Comparison of ENCODE assay signal across 2 cellular contexts in genomic region chr19:20197747-20198146, GRCh38.
TF ChIP-seq lines count a peak whose summit lies in the region.

No MANE protein-coding gene starts in this region.

TF ChIP-seq in HEK293, 187 proteins besides CTCF, POLR2A, EP300 and RAD21:
- TF ChIP-seq ZNF280D (tag by site-specific recombination; IDR thresholded peaks at IDR 0.05) (no peak), ZNF221 (tag by site-specific recombination; IDR thresholded peaks at IDR 0.05; ENCODE audit: borderline replicate concordance) (no peak), ELK4 (IDR thresholded peaks at IDR 0.05; ENCODE audit: borderline replicate concordance, low read depth, low read length) (no peak), ZNF510 (tag by site-specific recombination; IDR thresholded peaks at IDR 0.05; ENCODE audit: insufficient replicate concordance) (no peak), ZNF23 (tag by site-specific recombination; IDR thresholded peaks at IDR 0.05; ENCODE audit: borderline replicate concordance) (no peak), ZNF280C (tag by site-specific recombination; IDR thresholded peaks at IDR 0.05) (no peak), SETDB1 (IDR thresholded peaks at IDR 0.05; ENCODE audit: insufficient read length, low read length) (peak; percentile 32)

TF ChIP-seq in H1, 55 proteins besides CTCF, POLR2A, EP300 and RAD21:
- TF ChIP-seq ATF2 (IDR thresholded peaks at IDR 0.05; ENCODE audit: low read length) (no peak), ZNF274 (IDR thresholded peaks at IDR 0.05; ENCODE audit: borderline replicate concordance, extremely low read depth, low read length) (peak; percentile 74; the same call in 1 of the 2 replicates)
